ENCODE assay signal across 1 cellular context in genomic region chrX:119181491-119181890, GRCh38.
TF ChIP-seq lines count a peak whose summit lies in the region.

No MANE protein-coding gene starts in this region.

TF ChIP-seq in H1, 55 proteins besides CTCF, POLR2A, EP300 and RAD21 (continued from another document):
- TF ChIP-seq EZH2 (IDR thresholded peaks at IDR 0.05; ENCODE audit: low read depth, low read length, severe bottlenecking) (no peak), RXRA (IDR thresholded peaks at IDR 0.05; ENCODE audit: insufficient read depth, low read depth, low read length) (no peak), SIX5 (IDR thresholded peaks at IDR 0.05; ENCODE audit: low read depth, low read length) (no peak), GTF2F1 (IDR thresholded peaks at IDR 0.05; ENCODE audit: borderline replicate concordance, low read depth, low read length) (no peak), KDM5A (IDR thresholded peaks at IDR 0.05; ENCODE audit: low read length) (no peak), BRCA1 (IDR thresholded peaks at IDR 0.05; ENCODE audit: low read depth, low read length) (no peak), CREB1 (IDR thresholded peaks at IDR 0.05) (no peak), SUZ12 (IDR thresholded peaks at IDR 0.05; ENCODE audit: low read length) (no peak), GABPA (IDR thresholded peaks at IDR 0.05; ENCODE audit: borderline replicate concordance, insufficient read depth, low read length) (no peak), BCL11A (IDR thresholded peaks at IDR 0.05; ENCODE audit: low read depth in 2 of 2, low read length in 2 of 2) (no peak), TEAD4 (IDR thresholded peaks at IDR 0.05; ENCODE audit: low read depth, low read length) (no peak)
